In genomic region chr17:74779948-74780400, GRCh38 we compare ENCODE assay signal across 8 cellular contexts. TPM values are rescaled to one million over a fixed set of nuclear protein-coding genes. Genes with fewer than 3 reads are reported as not detected.
DNase-seq lines count a peak whose midpoint lies in the region; ATAC-seq, FAIRE-seq and TF ChIP-seq lines count a peak whose summit lies in the region.

No MANE protein-coding gene starts in this region.

- H3K27ac Mint-ChIP-seq in stimulated activated effector memory CD8-positive, alpha-beta T cell treated with anti-CD3 and anti-CD28 coated beads, Interleukin-12 subunit alpha, Interleukin-12 subunit beta, amount 100 ng/mL, for 72 hours = peak overlapping the region; percentile 97

- FAIRE-seq in GM12892 (lab: Jason Lieb, UNC) = peak; percentile 74

- no peaks in the 10 kb centered on the region for H3K9me3 Mint-ChIP-seq in stimulated activated effector memory CD8-positive, alpha-beta T cell treated with anti-CD3 and anti-CD28 coated beads, Interleukin-12 subunit alpha, Interleukin-12 subunit beta, amount 100 ng/mL, for 72 hours

- peaks cover 47% of the 10 kb centered on the region for H3K36me3 Mint-ChIP-seq in stimulated activated effector memory CD8-positive, alpha-beta T cell treated with anti-CD3 and anti-CD28 coated beads, Interleukin-12 subunit alpha, Interleukin-12 subunit beta, amount 100 ng/mL, for 72 hours

- peaks cover 77% of the 10 kb centered on the region for H3K4me1 Mint-ChIP-seq in stimulated activated effector memory CD8-positive, alpha-beta T cell treated with anti-CD3 and anti-CD28 coated beads, Interleukin-12 subunit alpha, Interleukin-12 subunit beta, amount 100 ng/mL, for 72 hours

- intact Hi-C loops in Right ventricle myocardium inferior (cut with DNase I) = loop anchor here (5.0 kb wide), 1 partner anchor 92 kb away; the partner anchor contains the start of gene FDXR

- peak overlapping the region; percentile 66 for H3K4me3 Mint-ChIP-seq in stimulated activated effector memory CD8-positive, alpha-beta T cell treated with anti-CD3 and anti-CD28 coated beads, Interleukin-12 subunit alpha, Interleukin-12 subunit beta, amount 100 ng/mL, for 72 hours

- TF ChIP-seq POLR2A in GM12892 (IDR thresholded peaks at IDR 0.05; ENCODE audit: low read depth, low read length) = no peak

- DNase-seq in GM12892 (ENCODE audit: insufficient read length) (peak; percentile 46), Right ventricle myocardium inferior (ENCODE audit: missing footprints) (peak; percentile 89), AG20443 (ENCODE audit: low spot score) (no peak), 8988T (no peak), GM03348 (ENCODE audit: low spot score) (no peak)
- DNase-seq in activated CD4-positive, alpha-beta T cell treated with anti-CD3 and anti-CD28 coated beads for 48 hours = peak; percentile 76
- peak in 1 of 2 donors; percentile 75 for DNase-seq in stimulated activated effector memory CD8-positive, alpha-beta T cell treated with anti-CD3 and anti-CD28 coated beads, Interleukin-12 subunit alpha, Interleukin-12 subunit beta, amount 100 ng/mL, for 72 hours (ENCODE audit: low spot score in 2 of 2)

- ATAC-seq in HG03135 (IDR thresholded peaks at IDR 0.05; ENCODE audit: unreplicated experiment) (peak; percentile 59), Right ventricle myocardium inferior (peak; percentile 20)
- ATAC-seq in stimulated activated effector memory CD8-positive, alpha-beta T cell treated with anti-CD3 and anti-CD28 coated beads, Interleukin-12 subunit alpha, Interleukin-12 subunit beta, amount 100 ng/mL, for 72 hours = peak; percentile 82

RNA-seq across cellular contexts. Expression of gene NAT9, which starts 3.8 kb away (rescaled TPM):
- 36.4 TPM for polyA plus RNA-seq in GM12892 (2012; ENCODE audit: missing spikeins)
- total RNA-seq in Right ventricle myocardium inferior = 19.4 TPM

RNA-seq across cellular contexts. Expression of gene NHERF1, which starts 31.5 kb away (rescaled TPM):
- polyA plus RNA-seq in GM12892 (2012; ENCODE audit: missing spikeins) = 26.2 TPM
- 15.9 TPM for total RNA-seq in Right ventricle myocardium inferior

RNA-seq across cellular contexts. Expression of gene RAB37, which starts 42.9 kb away (rescaled TPM):
- 10.3 TPM for polyA plus RNA-seq in GM12892 (2012; ENCODE audit: missing spikeins)
- total RNA-seq in Right ventricle myocardium inferior = 2.6 TPM

Comparison
In these comparisons a context has a peak if more than half of its experiments do, and no peak if none do; other contexts are left out.
1. DNase-seq: peak in GM12892 (single experiment), activated CD4-positive, alpha-beta T cell treated with anti-CD3 and anti-CD28 coated beads for 48 hours (single experiment) and Right ventricle myocardium inferior (single experiment); none in AG20443 (single experiment), 8988T (single experiment) and GM03348 (single experiment).
2. ATAC-seq: peak in every context shown above with its lines; median percentile 82 in stimulated activated effector memory CD8-positive, alpha-beta T cell treated with anti-CD3 and anti-CD28 coated beads, Interleukin-12 subunit alpha, Interleukin-12 subunit beta, amount 100 ng/mL, for 72 hours; 59 in HG03135; 20 in Right ventricle myocardium inferior.